In genomic region chr2:129642526-129643043, GRCh38 we compare ENCODE assay signal across 33 cellular contexts.
"Had no signal": no experiment of that assay in that cellular context is flagged by ENCODE, and none has a peak within 500 bp of the region (broad histone marks: within the 10 kb centered on the region; RNA-seq: fewer than 3 reads in every experiment).

No MANE protein-coding gene starts in this region.

- H3K27ac Mint-ChIP-seq: activated B cell treated with CpG ODN at 0.5 μM for 24 hours; activated CD4-positive, alpha-beta memory T cell treated with anti-CD3 and anti-CD28 coated beads for 36 hours; activated CD4-positive, alpha-beta T cell treated with anti-CD3 and anti-CD28 coated beads, Interleukin-2, amount 10 ng/mL, durations not matched to agents 24 days and 14 days; activated CD8-positive, alpha-beta T cell treated with anti-CD3 and anti-CD28 coated beads for 36 hours; activated naive CD4-positive, alpha-beta T cell treated with anti-CD3 and anti-CD28 coated beads for 36 hours; activated naive CD4-positive, alpha-beta T cell treated with anti-CD3 and anti-CD28 coated beads, Interleukin-2, amount 50 U/mL, for 72 hours; activated naive CD8-positive, alpha-beta T cell treated with anti-CD3 and anti-CD28 coated beads for 36 hours; activated T-cell treated with anti-CD3 and anti-CD28 coated beads, Interleukin-2, amount 50 U/mL, for 72 hours; activated T-helper 1 cell treated with anti-CD3 and anti-CD28 coated beads, Interleukin-12 subunit alpha, Interleukin-12 subunit beta, Interleukin-2, Interleukin-4 antibody, amounts not matched to agents 30 ng/mL and 10 ng/mL and 1 ng/mL, durations not matched to agents 14 hours and 24 hours and 36 hours; activated T-helper 17 cell treated with anti-CD3 and anti-CD28 coated beads, Interleukin-2, amount 50 U/mL, for 72 hours; T-helper 1 cell treated with Interleukin-12 subunit alpha and Interleukin-12 subunit beta and Interleukin-4 antibody, amounts not matched to agents 30 μg/mL and 1 μg/mL, for 36 hours; T-helper 2 cell treated with Interferon-gamma antibody and Interleukin-4, amounts not matched to agents 5 μg/mL and 100 μg/mL, for 36 hours had no signal

- H3K27ac ChIP-seq: adrenal gland, body of pancreas, brain microvascular endothelial cell, breast epithelium, VCaP had no signal

- H3K4me3 Mint-ChIP-seq: activated B cell treated with CpG ODN at 0.5 μM for 24 hours; activated CD4-positive, alpha-beta memory T cell treated with anti-CD3 and anti-CD28 coated beads for 36 hours; activated CD4-positive, alpha-beta T cell treated with anti-CD3 and anti-CD28 coated beads, Interleukin-2, amount 10 ng/mL, durations not matched to agents 24 days and 14 days; activated CD8-positive, alpha-beta T cell treated with anti-CD3 and anti-CD28 coated beads for 36 hours; activated naive CD4-positive, alpha-beta T cell treated with anti-CD3 and anti-CD28 coated beads for 36 hours; activated naive CD8-positive, alpha-beta T cell treated with anti-CD3 and anti-CD28 coated beads for 36 hours; activated T-cell treated with anti-CD3 and anti-CD28 coated beads, Interleukin-2, amount 50 U/mL, for 4 hours; activated T-cell treated with anti-CD3 and anti-CD28 coated beads, Interleukin-2, amount 50 U/mL, for 72 hours; activated T-helper 1 cell treated with anti-CD3 and anti-CD28 coated beads, Interleukin-12 subunit alpha, Interleukin-12 subunit beta, Interleukin-2, Interleukin-4 antibody, amounts not matched to agents 30 ng/mL and 10 ng/mL and 1 ng/mL, durations not matched to agents 14 hours and 24 hours and 36 hours; activated T-helper 17 cell treated with anti-CD3 and anti-CD28 coated beads, Interleukin-2, amount 50 U/mL, for 72 hours; T-helper 1 cell treated with Interleukin-12 subunit alpha and Interleukin-12 subunit beta and Interleukin-4 antibody, amounts not matched to agents 30 μg/mL and 1 μg/mL, for 36 hours; T-helper 2 cell treated with Interferon-gamma antibody and Interleukin-4, amounts not matched to agents 5 μg/mL and 100 μg/mL, for 36 hours had no signal

- H3K9me3 ChIP-seq: adrenal gland, body of pancreas, breast epithelium had no signal

- H3K27me3 Mint-ChIP-seq: activated B cell treated with CpG ODN at 0.5 μM for 24 hours; activated CD4-positive, alpha-beta memory T cell treated with anti-CD3 and anti-CD28 coated beads for 36 hours; activated CD4-positive, alpha-beta T cell treated with anti-CD3 and anti-CD28 coated beads, Interleukin-2, amount 10 ng/mL, durations not matched to agents 24 days and 14 days; activated CD8-positive, alpha-beta T cell treated with anti-CD3 and anti-CD28 coated beads for 36 hours; activated T-helper 17 cell treated with anti-CD3 and anti-CD28 coated beads, Interleukin-2, amount 50 U/mL, for 72 hours had no signal

- H3K9me3 Mint-ChIP-seq: activated B cell treated with CpG ODN at 0.5 μM for 24 hours; activated CD4-positive, alpha-beta memory T cell treated with anti-CD3 and anti-CD28 coated beads for 36 hours; activated CD4-positive, alpha-beta T cell treated with anti-CD3 and anti-CD28 coated beads, Interleukin-2, amount 10 ng/mL, durations not matched to agents 24 days and 14 days; activated CD8-positive, alpha-beta T cell treated with anti-CD3 and anti-CD28 coated beads for 36 hours; activated naive CD4-positive, alpha-beta T cell treated with anti-CD3 and anti-CD28 coated beads for 36 hours; activated naive CD4-positive, alpha-beta T cell treated with anti-CD3 and anti-CD28 coated beads, Interleukin-2, amount 50 U/mL, for 72 hours; activated naive CD8-positive, alpha-beta T cell treated with anti-CD3 and anti-CD28 coated beads for 36 hours; activated T-cell treated with anti-CD3 and anti-CD28 coated beads, Interleukin-2, amount 50 U/mL, for 4 hours; activated T-helper 1 cell treated with anti-CD3 and anti-CD28 coated beads, Interleukin-12 subunit alpha, Interleukin-12 subunit beta, Interleukin-2, Interleukin-4 antibody, amounts not matched to agents 30 ng/mL and 10 ng/mL and 1 ng/mL, durations not matched to agents 14 hours and 24 hours and 36 hours; activated T-helper 17 cell treated with anti-CD3 and anti-CD28 coated beads, Interleukin-2, amount 50 U/mL, for 72 hours; T-helper 1 cell treated with Interleukin-12 subunit alpha and Interleukin-12 subunit beta and Interleukin-4 antibody, amounts not matched to agents 30 μg/mL and 1 μg/mL, for 36 hours; T-helper 2 cell treated with Interferon-gamma antibody and Interleukin-4, amounts not matched to agents 5 μg/mL and 100 μg/mL, for 36 hours had no signal

- H3K36me3 Mint-ChIP-seq: activated CD4-positive, alpha-beta memory T cell treated with anti-CD3 and anti-CD28 coated beads for 36 hours; activated naive CD4-positive, alpha-beta T cell treated with anti-CD3 and anti-CD28 coated beads, Interleukin-2, amount 50 U/mL, for 72 hours; activated naive CD8-positive, alpha-beta T cell treated with anti-CD3 and anti-CD28 coated beads for 36 hours had no signal

- H3K36me3 ChIP-seq: adrenal gland, brain microvascular endothelial cell, breast epithelium had no signal

- H3K4me3 ChIP-seq: adrenal gland, body of pancreas, breast epithelium had no signal

- H3K27me3 ChIP-seq: adrenal gland, body of pancreas, brain microvascular endothelial cell, breast epithelium had no signal

- H3K4me1 ChIP-seq: adrenal gland, body of pancreas, breast epithelium had no signal

- ATAC-seq: activated CD8-positive, alpha-beta T cell treated with anti-CD3 and anti-CD28 coated beads for 36 hours; activated naive CD4-positive, alpha-beta T cell treated with anti-CD3 and anti-CD28 coated beads, Interleukin-2, amount 50 U/mL, for 72 hours; activated T-cell treated with anti-CD3 and anti-CD28 coated beads, Interleukin-2, amount 50 U/mL, for 4 hours; activated T-cell treated with anti-CD3 and anti-CD28 coated beads, Interleukin-2, amount 50 U/mL, for 72 hours; activated T-helper 17 cell treated with anti-CD3 and anti-CD28 coated beads, Interleukin-2, amount 50 U/mL, for 72 hours; body of pancreas had no signal

- DNase-seq: activated B cell treated with CpG ODN at 0.5 μM for 24 hours; activated CD4-positive, alpha-beta memory T cell treated with anti-CD3 and anti-CD28 coated beads for 36 hours; activated CD4-positive, alpha-beta T cell treated with anti-CD3 and anti-CD28 coated beads for 4 hours; activated CD4-positive, alpha-beta T cell treated with anti-CD3 and anti-CD28 coated beads, Interleukin-2, amount 10 ng/mL, durations not matched to agents 24 days and 14 days; activated CD4-positive, alpha-beta T cell treated with anti-CD3 and anti-CD28 coated beads, Interleukin-2, amount 50 U/mL, for 1 hour; activated CD4-positive, alpha-beta T cell treated with anti-CD3 and anti-CD28 coated beads, Interleukin-2, amount 50 U/mL, for 4 hours; activated CD8-positive, alpha-beta memory T cell treated with anti-CD3 and anti-CD28 coated beads, Interleukin-2, amount 50 U/mL, for 4 hours; activated CD8-positive, alpha-beta T cell treated with anti-CD3 and anti-CD28 coated beads for 36 hours; activated effector memory CD4-positive, alpha-beta T cell treated with anti-CD3 and anti-CD28 coated beads, Interleukin-2, amount 50 U/mL, for 16 hours; activated gamma-delta T cell treated with Interleukin-2 at 50 U/mL for 16 hours; activated naive CD4-positive, alpha-beta T cell; activated naive CD4-positive, alpha-beta T cell treated with anti-CD3 and anti-CD28 coated beads for 36 hours; activated naive CD4-positive, alpha-beta T cell treated with anti-CD3 and anti-CD28 coated beads, Interleukin-2, amount 50 U/mL, for 16 hours; activated naive CD8-positive, alpha-beta T cell treated with anti-CD3 and anti-CD28 coated beads for 36 hours; activated T-cell treated with anti-CD3 and anti-CD28 coated beads for 4 hours; activated T-cell treated with anti-CD3 and anti-CD28 coated beads, Interleukin-2, amount 50 U/mL, for 1 hour; activated T-cell treated with anti-CD3 and anti-CD28 coated beads, Interleukin-2, amount 50 U/mL, for 4 hours; activated T-cell treated with anti-CD3 and anti-CD28 coated beads, Interleukin-2, amount 50 U/mL, for 72 hours; adrenal gland; amniotic stem cell; aorta; body of pancreas; brain microvascular endothelial cell; central memory CD4-positive, alpha-beta T cell; T-helper 2 cell; T-helper 9 cell had no signal

- H3K4me1 Mint-ChIP-seq: activated B cell treated with CpG ODN at 0.5 μM for 24 hours; activated CD4-positive, alpha-beta T cell treated with anti-CD3 and anti-CD28 coated beads, Interleukin-2, amount 10 ng/mL, durations not matched to agents 24 days and 14 days; activated naive CD8-positive, alpha-beta T cell treated with anti-CD3 and anti-CD28 coated beads for 36 hours; activated T-helper 17 cell treated with anti-CD3 and anti-CD28 coated beads, Interleukin-2, amount 50 U/mL, for 72 hours had no signal
